ENCODE assay signal across 8 cellular contexts in the genomic region with DNA sequence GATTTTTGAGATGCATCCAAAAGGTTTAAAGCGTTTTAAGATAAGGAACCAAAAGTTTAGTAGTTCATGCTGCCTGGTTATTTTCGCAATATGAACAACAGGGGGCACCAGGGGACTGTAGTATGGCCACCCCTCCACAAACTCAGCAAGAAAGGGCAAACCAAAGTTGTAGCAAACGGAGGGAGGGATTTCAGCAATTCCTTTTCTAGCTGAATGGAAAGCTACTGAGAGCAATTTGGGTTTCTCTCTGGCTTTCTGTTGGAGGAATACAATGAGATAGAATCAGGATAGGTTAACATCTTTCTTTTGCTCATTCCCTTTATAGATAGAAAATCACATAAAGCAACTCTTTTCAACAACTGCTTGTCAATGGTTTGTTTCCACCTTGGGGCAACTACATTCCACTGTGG.
DNase-seq lines count a peak whose midpoint lies in the region; ATAC-seq, FAIRE-seq and TF ChIP-seq lines count a peak whose summit lies in the region.

No MANE protein-coding gene starts in this region.

- DNase-seq in HPDE6-E6E7 (ENCODE audit: extremely low spot score) (peak; percentile 46), NOMO-1 treated with dmso at 0.1 percent for 144 hours (lab: John Stamatoyannopoulos, UW; ENCODE audit: unreplicated experiment) (peak; percentile 76), fibroblast of mammary gland (ENCODE audit: low read depth) (peak; percentile 81), neural crest cell (ENCODE audit: low read depth, low spot score) (peak; percentile 45), testis (peak; percentile 82)
- DNase-seq in activated CD8-positive, alpha-beta memory T cell treated with anti-CD3 and anti-CD28 coated beads, Interleukin-2, amount 50 U/mL, for 4 hours = peak; percentile 34

- H3K36me3 ChIP-seq in testis (ENCODE audit: low read depth, missing control alignments) = no peaks in the 10 kb centered on the region

- intact Hi-C loops in testis (cut with DNase I; ENCODE audit: low total_unique reads) = no loop called here

- no peaks in the 10 kb centered on the region for H3K36me3 Mint-ChIP-seq in neural crest cell (ENCODE audit: low read depth)

- H3K27me3 ChIP-seq in testis = no peaks in the 10 kb centered on the region

- H3K27me3 Mint-ChIP-seq in neural crest cell (ENCODE audit: low read depth) = no peaks in the 10 kb centered on the region

- peaks cover 24% of the 10 kb centered on the region for H3K4me1 Mint-ChIP-seq in neural crest cell

- 15 to 30% methylated on average over 3 of the region's 3 CpGs for WGBS in testis, 2 donors

- H3K4me1 ChIP-seq in testis = peaks cover 12% of the 10 kb centered on the region

- no peak for TF ChIP-seq POLR2A in testis (IDR thresholded peaks at IDR 0.05)

- H3K27ac Mint-ChIP-seq in neural crest cell (ENCODE audit: unreplicated experiment) = no peak overlapping the region

- ATAC-seq in GM19351 (IDR thresholded peaks at IDR 0.05; ENCODE audit: unreplicated experiment) = no peak

- TF ChIP-seq CTCF in fibroblast of mammary gland (conservative IDR thresholded peaks at IDR 0.05; ENCODE audit: control insufficient read depth, insufficient read depth, low read depth, low read length) = peak; percentile 95
- peak; percentile 90 for TF ChIP-seq CTCF in neural crest cell (conservative IDR thresholded peaks at IDR 0.05)
- peak; percentile 57 to 69 (median 66) for TF ChIP-seq CTCF in testis (IDR thresholded peaks at IDR 0.05)

- H3K4me3 Mint-ChIP-seq in neural crest cell = no peak overlapping the region

- H3K9me3 ChIP-seq in testis = no peaks in the 10 kb centered on the region

- FAIRE-seq in G401.6 (lab: Jason Lieb, UNC) = peak; percentile 60

- no peaks in the 10 kb centered on the region for H3K9me3 Mint-ChIP-seq in neural crest cell

- H3K27ac ChIP-seq in testis = peak overlapping the region in 1 of 2 donors; percentile 0

- H3K4me3 ChIP-seq in fibroblast of mammary gland (ENCODE audit: control insufficient read depth, low read depth, low read length) = no peak overlapping the region
- no peak overlapping the region for H3K4me3 ChIP-seq in testis
